11 cellular contexts compared by ENCODE assay signal in genomic region chrX:100981498-100981845, GRCh38. TPM values are rescaled to one million over a fixed set of nuclear protein-coding genes. Genes with fewer than 3 reads are reported as not detected.
DNase-seq lines count a peak whose midpoint lies in the region; ATAC-seq and TF ChIP-seq lines count a peak whose summit lies in the region.
"Not testable (repeated sequence)": the region's sequence is repeated elsewhere in the genome, so short reads cannot be mapped to it uniquely, and the experiment has no call there.
"Had no signal": no experiment of that assay in that cellular context is flagged by ENCODE, and none has a peak within 500 bp of the region (broad histone marks: within the 10 kb centered on the region; RNA-seq: fewer than 3 reads in every experiment).

No MANE protein-coding gene starts in this region.

- not testable (repeated sequence) for H3K14ac ChIP-seq in IMR-90 (replicated peaks; ENCODE audit: low read depth, low read length)

- H3F3A ChIP-seq in PC-9 (ENCODE audit: insufficient read depth, low read depth) = peaks cover 34% of the 10 kb centered on the region

- H3K79me1 ChIP-seq in IMR-90 (ENCODE audit: low read depth in 1 of 2, low read length in 2 of 2) = not testable (repeated sequence)

- not testable (repeated sequence) for H2AK9ac ChIP-seq in IMR-90 (replicated peaks; ENCODE audit: low read depth, low read length, poor library complexity)

- BruUV-seq in IMR-90 (replicated peaks; lab: Mats Ljungman, UMichigan); PC-9 (replicated peaks; lab: Mats Ljungman, UMichigan); mammary epithelial cell (replicated peaks; lab: Mats Ljungman, UMichigan): not testable (repeated sequence)

- 0 out of 4 replicates have a peak overlapping the region, but pooled peaks of 1 of the 2 experiments have one; percentile 36 for H4K8ac ChIP-seq in IMR-90 (ENCODE audit: low read depth in 2 of 2, low read length in 2 of 2)

- H3K36me3 ChIP-seq in IMR-90 (ENCODE audit: control insufficient read depth, insufficient read depth, low read length); PC-9 (ENCODE audit: low read depth); mammary epithelial cell (ENCODE audit: insufficient read depth, low read length): not testable (repeated sequence)

- H3K9me3 Mint-ChIP-seq in osteocyte (ENCODE audit: unreplicated experiment) = peaks cover 25% of the 10 kb centered on the region

- H3K9me2 ChIP-seq in PC-9 (ENCODE audit: insufficient read depth) = not testable (repeated sequence)

- H3K4me3 ChIP-seq in IMR-90 (ENCODE audit: insufficient read depth, low read depth, low read length); PC-9; mammary epithelial cell (replicated peaks in 1 of 3; ENCODE audit: insufficient read depth in 1 of 3, low read depth in 2 of 3, low read length in 3 of 3): not testable (repeated sequence)

- H3K18ac ChIP-seq in IMR-90 (ENCODE audit: low read depth, low read length) = not testable (repeated sequence)

- not testable (repeated sequence) for H3K27me3 Mint-ChIP-seq in osteocyte (ENCODE audit: unreplicated experiment)

- TF ChIP-seq CTCF in IMR-90 (conservative IDR thresholded peaks at IDR 0.05; ENCODE audit: low read depth, low read length); PC-9 (conservative IDR thresholded peaks at IDR 0.05); mammary epithelial cell (conservative IDR thresholded peaks at IDR 0.05 in 1 of 2, IDR thresholded peaks at IDR 0.05 in 1 of 2; ENCODE audit: extremely low read depth in 1 of 2, insufficient read depth in 1 of 2, low read depth in 1 of 2, low read length in 2 of 2); osteocyte (IDR thresholded peaks at IDR 0.05): not testable (repeated sequence)

- not testable (repeated sequence) for H3K56ac ChIP-seq in IMR-90 (ENCODE audit: extremely low read depth, insufficient read depth, low read length)

- H3K36me3 Mint-ChIP-seq in osteocyte (ENCODE audit: unreplicated experiment) = not testable (repeated sequence)

- not testable (repeated sequence) for H3K27ac ChIP-seq in IMR-90 (ENCODE audit: insufficient read depth, low read length); mammary epithelial cell (ENCODE audit: insufficient read depth, low read depth, low read length)
- H3K27ac ChIP-seq in PC-9 = peak overlapping the region; percentile 100

- in situ Hi-C loops in IMR-90 (cut with MboI; ENCODE audit: low sequenced_read_pairs); mammary epithelial cell (cut with MboI; ENCODE audit: low sequenced_read_pairs in 2 of 2): not testable (repeated sequence)

- peak overlapping the region; percentile 84; the same call in 1 of the 2 replicates for H3K4ac ChIP-seq in IMR-90 (ENCODE audit: low read depth, low read length)

- not testable (repeated sequence) for TF ChIP-seq POLR2A in IMR-90 (IDR thresholded peaks at IDR 0.05; ENCODE audit: low read depth, low read length)

- H2AK5ac ChIP-seq in IMR-90 (ENCODE audit: low read depth, low read length) = peak overlapping the region; percentile 54

- WGBS in IMR-90 (ENCODE audit: extremely low coverage in 2 of 2, insufficient read length in 1 of 2), 2 experiments = no CpG with 5 or more reads among the region's 1 CpG
- WGBS in mammary epithelial cell (ENCODE audit: low coverage, missing lambda C conversion rate) = 100% methylated on average over 1 of the region's 1 CpG

- TF ChIP-seq RAD21 in IMR-90 (IDR thresholded peaks at IDR 0.05; ENCODE audit: low read length) = not testable (repeated sequence)

- H3K27me3 ChIP-seq in IMR-90 (ENCODE audit: control insufficient read depth, insufficient read depth, low read length); PC-9 (ENCODE audit: insufficient read depth, low read depth); mammary epithelial cell (ENCODE audit: insufficient read depth, low read length): not testable (repeated sequence)

- not testable (repeated sequence) for H3K9me3 ChIP-seq in IMR-90 (ENCODE audit: control insufficient read depth, insufficient read depth, low read length); PC-9 (ENCODE audit: insufficient read depth, low read depth); mammary epithelial cell (replicated peaks; ENCODE audit: insufficient read depth, low read length)

- H2BK15ac ChIP-seq in IMR-90 (ENCODE audit: low read depth, low read length) = not testable (repeated sequence)

- not testable (repeated sequence) for H2AFZ ChIP-seq in IMR-90 (replicated peaks; ENCODE audit: low read length, poor library complexity); PC-9; mammary epithelial cell (ENCODE audit: low read depth, low read length)

- peak overlapping the region; percentile 25 for H2BK5ac ChIP-seq in IMR-90 (ENCODE audit: low read depth, low read length, poor library complexity, severe bottlenecking)

- not testable (repeated sequence) for H3K4me1 ChIP-seq in IMR-90 (ENCODE audit: control insufficient read depth, insufficient read depth, low read length)
- H3K4me1 ChIP-seq in PC-9 (replicated peaks; ENCODE audit: insufficient read depth) = peaks cover 41% of the 10 kb centered on the region
- peaks cover 24% of the 10 kb centered on the region for H3K4me1 ChIP-seq in mammary epithelial cell (ENCODE audit: insufficient read depth, low read length)

- H3K4me2 ChIP-seq in IMR-90 (ENCODE audit: low read depth, low read length); mammary epithelial cell (ENCODE audit: insufficient read depth, low read depth, low read length): not testable (repeated sequence)
- peak overlapping the region; percentile 69; the same call in 1 of the 2 replicates for H3K4me2 ChIP-seq in PC-9

- not testable (repeated sequence) for ATAC-seq in IMR-90 (ENCODE audit: low read depth)

- not testable (repeated sequence) for H3K79me2 ChIP-seq in PC-9 (ENCODE audit: low read depth); mammary epithelial cell (ENCODE audit: insufficient read depth, low read length)

- not testable (repeated sequence) for H2BK20ac ChIP-seq in IMR-90 (ENCODE audit: low read depth, low read length)

- not testable (repeated sequence) for H4K5ac ChIP-seq in IMR-90 (ENCODE audit: low read depth, low read length)

- not testable (repeated sequence) for H3K4me3 Mint-ChIP-seq in osteocyte (ENCODE audit: unreplicated experiment)

- not testable (repeated sequence) for H3K9ac ChIP-seq in IMR-90 (ENCODE audit: low read depth, low read length); mammary epithelial cell (ENCODE audit: insufficient read depth, low read length)

- CTCF ChIA-PET in IMR-90 (lab: Yijun Ruan, JAX); PC-9 (lab: Charles Lee); mammary epithelial cell (lab: Charles Lee; ENCODE audit: low non-redundant PET): not testable (repeated sequence)

- POLR2A ChIA-PET in IMR-90 (lab: Charles Lee; ENCODE audit: unreplicated experiment); PC-9 (lab: Charles Lee; ENCODE audit: unreplicated experiment): not testable (repeated sequence)

- not testable (repeated sequence) for H3K23ac ChIP-seq in IMR-90 (ENCODE audit: low read depth, low read length)

- not testable (repeated sequence) for H4K20me1 ChIP-seq in IMR-90 (ENCODE audit: insufficient read depth, low read length); PC-9 (ENCODE audit: insufficient read depth); mammary epithelial cell (ENCODE audit: insufficient read depth, low read length)

- H2BK120ac ChIP-seq in IMR-90 (ENCODE audit: low read depth, low read length) = peak overlapping the region; percentile 68

- peak; percentile 31 for DNase-seq in DMS53 (lab: John Stamatoyannopoulos, UW)
- not testable (repeated sequence) for DNase-seq in IMR-90; osteocyte (ENCODE audit: extremely low spot score, unreplicated experiment)
- DNase-seq in PC-9 = peak in 1 of 2 experiments; percentile 57
- DNase-seq in mammary epithelial cell = peak; percentile 2
- DNase-seq in glomerular visceral epithelial cell (ENCODE audit: extremely low spot score) = peak; percentile 2

- dilution Hi-C loops in IMR-90 (cut with HindIII; ENCODE audit: low sequenced_read_pairs, unreplicated experiment); mammary epithelial cell (cut with HindIII; ENCODE audit: low sequenced_read_pairs): not testable (repeated sequence)

- H3K27ac Mint-ChIP-seq in osteocyte (ENCODE audit: unreplicated experiment) = peak overlapping the region; percentile 76

- peak overlapping the region; percentile 32; the same call in 1 of the 2 replicates for H4K91ac ChIP-seq in IMR-90 (ENCODE audit: insufficient read depth, low read depth, low read length)

- H3K4me1 Mint-ChIP-seq in osteocyte (ENCODE audit: unreplicated experiment) = peaks cover 15% of the 10 kb centered on the region

- not testable (repeated sequence) for H3K9me1 ChIP-seq in IMR-90 (ENCODE audit: insufficient read depth, low read length)

- intact Hi-C loops in IMR-90 (cut with micrococcal nuclease) = not testable (repeated sequence)
- intact Hi-C loops in PC-9 (cut with micrococcal nuclease; ENCODE audit: unreplicated experiment) = loop anchor here (1.0 kb wide), 1 partner anchor 13 kb away; no protein-coding TSS in a partner anchor
- intact Hi-C loops in mammary epithelial cell (cut with micrococcal nuclease) = loop anchor here (2.0 kb wide), 1 partner anchor 13 kb away; no protein-coding TSS in a partner anchor

RNA-seq across cellular contexts. Expression of gene ARL13A, which starts 12.0 kb away (rescaled TPM):
- total RNA-seq in IMR-90 (2012; rRNA removed) (not detected in 2 replicates), PC-9 (2021) (not detected in 2 replicates), mammary epithelial cell (not detected), osteocyte (not detected in 2 replicates)
- polyA plus RNA-seq in IMR-90 (2012; rRNA removed) (not detected in 2 replicates), mammary epithelial cell (not detected)
- polyA plus RNA-seq in IMR-90 (2012; cell fraction: cytosol; rRNA removed) = 0.04 and 0.09 TPM in 2 replicates
- polyA plus RNA-seq in IMR-90 (2012; cell fraction: nucleus; rRNA removed; ENCODE audit: low replicate concordance) = not detected in 2 replicates
- not detected for polyA minus RNA-seq in mammary epithelial cell
- total RNA-seq: A673; Caco-2; CD8-positive, alpha-beta memory T cell; G401; GM12878 had no signal
- polyA plus RNA-seq: CD8-positive, alpha-beta memory T cell; GM12878 had no signal

RNA-seq across cellular contexts. Expression of gene XKRX, which starts 52.8 kb away (rescaled TPM):
- total RNA-seq in IMR-90 (2012; rRNA removed) (0.83 and 0.90 TPM in 2 replicates), PC-9 (2021) (1.2 and 1.4 TPM in 2 replicates), mammary epithelial cell (1 to 10 TPM in 1 of 2 donors, under 1 TPM in 1; 0.82 to 1.2 TPM), osteocyte (not detected in 2 replicates)
- polyA plus RNA-seq in IMR-90 (2012; rRNA removed) (0.26 and 0.39 TPM in 2 replicates), mammary epithelial cell (0.39 TPM)
- polyA plus RNA-seq in IMR-90 (2012; cell fraction: cytosol; rRNA removed) = 0.06 and 0.19 TPM in 2 replicates
- polyA plus RNA-seq in IMR-90 (2012; cell fraction: nucleus; rRNA removed; ENCODE audit: low replicate concordance) = 0.23 and 0.37 TPM in 2 replicates
- not detected for polyA minus RNA-seq in mammary epithelial cell
- total RNA-seq: A673; CD8-positive, alpha-beta memory T cell; G401 had no signal
- polyA plus RNA-seq: CD8-positive, alpha-beta memory T cell had no signal
